1 cellular context compared by ENCODE assay signal in the genomic region with DNA sequence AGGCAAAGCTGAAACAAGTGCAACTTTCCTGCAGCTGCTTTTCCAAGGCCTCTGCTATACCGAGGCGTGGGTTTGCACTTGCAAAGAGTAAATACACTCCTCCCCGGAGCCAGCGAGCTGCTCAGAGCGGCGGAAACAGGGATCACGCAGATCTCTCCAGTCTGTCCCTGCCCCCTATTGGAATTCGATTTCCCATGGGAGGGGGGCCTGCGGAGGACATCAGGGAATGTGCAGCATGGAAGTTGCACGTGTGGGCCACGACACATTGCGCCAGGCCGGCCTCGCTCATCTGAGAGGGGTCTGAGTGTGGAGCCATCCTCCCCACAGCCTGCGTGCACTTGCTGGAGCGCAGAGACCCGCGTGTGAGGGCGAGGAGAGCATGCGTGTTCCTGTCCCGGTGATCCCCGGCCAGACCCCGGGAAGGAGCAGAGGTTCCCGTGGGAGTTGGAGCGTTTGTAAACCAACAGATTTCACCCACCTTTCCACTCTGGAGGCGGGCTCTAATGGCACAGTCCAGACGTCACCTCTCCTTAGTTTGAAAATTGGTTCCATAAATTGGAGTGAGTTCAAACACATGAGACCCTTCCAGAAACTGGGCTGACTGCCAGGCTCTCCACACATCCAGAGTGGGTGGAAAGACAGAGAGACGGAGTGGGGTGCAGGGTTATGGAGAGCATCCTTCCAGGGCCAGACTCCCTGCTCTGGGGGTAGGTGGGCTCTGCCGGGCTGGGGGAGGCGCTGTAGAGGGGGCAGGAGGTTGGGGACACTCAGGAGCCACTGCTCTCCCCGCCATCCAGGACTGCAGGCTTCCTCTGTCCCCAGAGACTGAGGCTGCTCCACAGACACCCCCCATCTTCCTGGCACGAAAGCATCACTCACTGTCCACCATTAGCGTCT.
TF ChIP-seq lines count a peak whose summit lies in the region.

No MANE protein-coding gene starts in this region.

TF ChIP-seq in WTC11, 78 proteins besides CTCF, POLR2A, EP300 and RAD21 (continued from another document):
- TF ChIP-seq, protein P1, sequence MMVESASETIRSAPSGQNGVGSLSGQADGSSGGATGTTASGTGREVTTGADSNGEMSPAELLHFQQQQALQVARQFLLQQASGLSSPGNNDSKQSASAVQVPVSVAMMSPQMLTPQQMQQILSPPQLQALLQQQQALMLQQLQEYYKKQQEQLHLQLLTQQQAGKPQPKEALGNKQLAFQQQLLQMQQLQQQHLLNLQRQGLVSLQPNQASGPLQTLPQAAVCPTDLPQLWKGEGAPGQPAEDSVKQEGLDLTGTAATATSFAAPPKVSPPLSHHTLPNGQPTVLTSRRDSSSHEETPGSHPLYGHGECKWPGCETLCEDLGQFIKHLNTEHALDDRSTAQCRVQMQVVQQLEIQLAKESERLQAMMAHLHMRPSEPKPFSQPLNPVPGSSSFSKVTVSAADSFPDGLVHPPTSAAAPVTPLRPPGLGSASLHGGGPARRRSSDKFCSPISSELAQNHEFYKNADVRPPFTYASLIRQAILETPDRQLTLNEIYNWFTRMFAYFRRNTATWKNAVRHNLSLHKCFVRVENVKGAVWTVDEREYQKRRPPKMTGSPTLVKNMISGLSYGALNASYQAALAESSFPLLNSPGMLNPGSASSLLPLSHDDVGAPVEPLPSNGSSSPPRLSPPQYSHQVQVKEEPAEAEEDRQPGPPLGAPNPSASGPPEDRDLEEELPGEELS (CRISPR knock-in tag; IDR thresholded peaks at IDR 0.05) = no peak
- TF ChIP-seq, protein P2, sequence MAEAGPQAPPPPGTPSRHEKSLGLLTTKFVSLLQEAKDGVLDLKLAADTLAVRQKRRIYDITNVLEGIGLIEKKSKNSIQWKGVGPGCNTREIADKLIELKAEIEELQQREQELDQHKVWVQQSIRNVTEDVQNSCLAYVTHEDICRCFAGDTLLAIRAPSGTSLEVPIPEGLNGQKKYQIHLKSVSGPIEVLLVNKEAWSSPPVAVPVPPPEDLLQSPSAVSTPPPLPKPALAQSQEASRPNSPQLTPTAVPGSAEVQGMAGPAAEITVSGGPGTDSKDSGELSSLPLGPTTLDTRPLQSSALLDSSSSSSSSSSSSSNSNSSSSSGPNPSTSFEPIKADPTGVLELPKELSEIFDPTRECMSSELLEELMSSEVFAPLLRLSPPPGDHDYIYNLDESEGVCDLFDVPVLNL (CRISPR knock-in tag; IDR thresholded peaks at IDR 0.05; ENCODE audit: borderline replicate concordance, low read depth) = no peak
- TF ChIP-seq CREB1 (CRISPR knock-in tag; IDR thresholded peaks at IDR 0.05) (no peak), TEAD1 (CRISPR knock-in tag; IDR thresholded peaks at IDR 0.05) (no peak)
- TF ChIP-seq, protein P3, sequence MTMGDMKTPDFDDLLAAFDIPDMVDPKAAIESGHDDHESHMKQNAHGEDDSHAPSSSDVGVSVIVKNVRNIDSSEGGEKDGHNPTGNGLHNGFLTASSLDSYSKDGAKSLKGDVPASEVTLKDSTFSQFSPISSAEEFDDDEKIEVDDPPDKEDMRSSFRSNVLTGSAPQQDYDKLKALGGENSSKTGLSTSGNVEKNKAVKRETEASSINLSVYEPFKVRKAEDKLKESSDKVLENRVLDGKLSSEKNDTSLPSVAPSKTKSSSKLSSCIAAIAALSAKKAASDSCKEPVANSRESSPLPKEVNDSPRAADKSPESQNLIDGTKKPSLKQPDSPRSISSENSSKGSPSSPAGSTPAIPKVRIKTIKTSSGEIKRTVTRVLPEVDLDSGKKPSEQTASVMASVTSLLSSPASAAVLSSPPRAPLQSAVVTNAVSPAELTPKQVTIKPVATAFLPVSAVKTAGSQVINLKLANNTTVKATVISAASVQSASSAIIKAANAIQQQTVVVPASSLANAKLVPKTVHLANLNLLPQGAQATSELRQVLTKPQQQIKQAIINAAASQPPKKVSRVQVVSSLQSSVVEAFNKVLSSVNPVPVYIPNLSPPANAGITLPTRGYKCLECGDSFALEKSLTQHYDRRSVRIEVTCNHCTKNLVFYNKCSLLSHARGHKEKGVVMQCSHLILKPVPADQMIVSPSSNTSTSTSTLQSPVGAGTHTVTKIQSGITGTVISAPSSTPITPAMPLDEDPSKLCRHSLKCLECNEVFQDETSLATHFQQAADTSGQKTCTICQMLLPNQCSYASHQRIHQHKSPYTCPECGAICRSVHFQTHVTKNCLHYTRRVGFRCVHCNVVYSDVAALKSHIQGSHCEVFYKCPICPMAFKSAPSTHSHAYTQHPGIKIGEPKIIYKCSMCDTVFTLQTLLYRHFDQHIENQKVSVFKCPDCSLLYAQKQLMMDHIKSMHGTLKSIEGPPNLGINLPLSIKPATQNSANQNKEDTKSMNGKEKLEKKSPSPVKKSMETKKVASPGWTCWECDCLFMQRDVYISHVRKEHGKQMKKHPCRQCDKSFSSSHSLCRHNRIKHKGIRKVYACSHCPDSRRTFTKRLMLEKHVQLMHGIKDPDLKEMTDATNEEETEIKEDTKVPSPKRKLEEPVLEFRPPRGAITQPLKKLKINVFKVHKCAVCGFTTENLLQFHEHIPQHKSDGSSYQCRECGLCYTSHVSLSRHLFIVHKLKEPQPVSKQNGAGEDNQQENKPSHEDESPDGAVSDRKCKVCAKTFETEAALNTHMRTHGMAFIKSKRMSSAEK (CRISPR knock-in tag; IDR thresholded peaks at IDR 0.05; ENCODE audit: borderline replicate concordance) = no peak
- TF ChIP-seq, protein P4, sequence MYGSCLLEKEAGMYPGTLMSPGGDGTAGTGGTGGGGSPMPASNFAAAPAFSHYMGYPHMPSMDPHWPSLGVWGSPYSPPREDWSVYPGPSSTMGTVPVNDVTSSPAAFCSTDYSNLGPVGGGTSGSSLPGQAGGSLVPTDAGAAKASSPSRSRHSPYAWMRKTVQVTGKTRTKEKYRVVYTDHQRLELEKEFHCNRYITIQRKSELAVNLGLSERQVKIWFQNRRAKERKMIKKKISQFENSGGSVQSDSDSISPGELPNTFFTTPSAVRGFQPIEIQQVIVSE (CRISPR knock-in tag; IDR thresholded peaks at IDR 0.05; ENCODE audit: borderline replicate concordance) = no peak
TF ChIP-seq in WTC11: peak in this region for 0.
